ENCODE assay signal across 15 cellular contexts in the genomic region with DNA sequence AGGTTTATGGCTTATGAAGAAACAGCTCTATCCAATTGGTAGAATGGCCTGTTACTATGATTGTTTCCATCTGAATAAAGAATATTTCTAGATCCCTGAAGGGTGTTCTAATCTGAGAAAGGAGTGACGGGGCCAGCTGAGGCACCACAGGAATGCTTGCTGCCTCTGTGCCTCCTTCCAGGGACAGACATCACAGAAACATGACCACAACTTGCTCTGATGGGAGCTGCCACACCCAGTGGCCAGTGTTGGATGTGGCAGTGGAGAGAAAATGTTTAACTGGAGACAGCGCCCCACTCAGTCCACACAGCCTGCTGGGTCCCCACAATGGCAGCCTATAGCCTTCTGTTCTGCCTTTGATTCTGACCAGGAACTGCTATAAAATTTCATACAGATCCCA. TPM values are rescaled to one million over a fixed set of nuclear protein-coding genes. Genes with fewer than 3 reads are reported as not detected.
DNase-seq lines count a peak whose midpoint lies in the region; ATAC-seq and TF ChIP-seq lines count a peak whose summit lies in the region.
"Had no signal": no experiment of that assay in that cellular context is flagged by ENCODE, and none has a peak within 500 bp of the region (broad histone marks: within the 10 kb centered on the region; RNA-seq: fewer than 3 reads in every experiment).

No MANE protein-coding gene starts in this region.

- H3K27me3 ChIP-seq in skeletal muscle tissue (ENCODE audit: control insufficient read depth in 3 of 3, insufficient read depth in 3 of 3, low read length in 3 of 3) (no peaks in the 10 kb centered on the region), PC-9 (ENCODE audit: insufficient read depth, low read depth) (no peaks in the 10 kb centered on the region)
- H3K27me3 ChIP-seq: dorsolateral prefrontal cortex had no signal

- no peak overlapping the region for H3K4me3 ChIP-seq in NB4 (ENCODE audit: low read depth, low read length)
- no peak overlapping the region for H3K4me3 ChIP-seq in coronary artery
- no peak overlapping the region for H3K4me3 ChIP-seq in skeletal muscle tissue (ENCODE audit: low read length in 3 of 3)
- no peak overlapping the region for H3K4me3 ChIP-seq in PC-9
- H3K4me3 ChIP-seq: dorsolateral prefrontal cortex had no signal

- H4K20me1 ChIP-seq in PC-9 (ENCODE audit: insufficient read depth) = no peaks in the 10 kb centered on the region

- no peak for TF ChIP-seq POLR2A in NB4 (IDR thresholded peaks at IDR 0.05; ENCODE audit: extremely low read depth, insufficient read length)

- no TSS peak for BruUV-seq in PC-9 (replicated peaks; lab: Mats Ljungman, UMichigan)

- peak overlapping the region in 1 of 3 donors; percentile 18 for H3K9ac ChIP-seq in skeletal muscle tissue (ENCODE audit: low read depth in 1 of 3, low read length in 3 of 3)

- intact Hi-C loops in PC-9 (cut with micrococcal nuclease; ENCODE audit: unreplicated experiment) = no loop called here

- TF ChIP-seq CTCF in GM12872 (IDR thresholded peaks at IDR 0.05; ENCODE audit: insufficient read depth, low read depth, low read length) (0 out of 3 replicates have a peak, but pooled peaks have one; percentile 16), NB4 (IDR thresholded peaks at IDR 0.05; ENCODE audit: low read depth, low read length) (peak; percentile 19), coronary artery (IDR thresholded peaks at IDR 0.05) (no peak), PC-9 (conservative IDR thresholded peaks at IDR 0.05) (no peak)

- CTCF ChIA-PET in PC-9 (lab: Charles Lee) = no interaction called here

- H3K9me3 ChIP-seq in skeletal muscle tissue (ENCODE audit: control insufficient read depth in 3 of 3, low read length in 3 of 3) = no peaks in the 10 kb centered on the region
- no peaks in the 10 kb centered on the region for H3K9me3 ChIP-seq in PC-9 (ENCODE audit: insufficient read depth, low read depth)

- H3K27ac ChIP-seq in coronary artery = peak overlapping the region; percentile 93 to 95
- H3K27ac ChIP-seq in skeletal muscle tissue (ENCODE audit: low read depth, low read length) = peak overlapping the region; percentile 77
- no peak overlapping the region for H3K27ac ChIP-seq in PC-9
- H3K27ac ChIP-seq: dorsolateral prefrontal cortex had no signal

- H3K4me1 ChIP-seq in skeletal muscle tissue (ENCODE audit: control insufficient read depth in 3 of 3, insufficient read depth in 3 of 3, low read length in 3 of 3) (peaks cover 46 to 65% (median 46%) of the 10 kb centered on the region in 3 donors), PC-9 (replicated peaks; ENCODE audit: insufficient read depth) (no peaks in the 10 kb centered on the region)

- no peak overlapping the region for H2AFZ ChIP-seq in PC-9

- no peak overlapping the region for H3K4me2 ChIP-seq in PC-9

- no peak for DNase-seq in NB4 (ENCODE audit: low read depth)
- peak; percentile 82 for DNase-seq in coronary artery (ENCODE audit: low spot score)
- DNase-seq in amygdala (lab: John Stamatoyannopoulos, UW) = no peak
- no peak for DNase-seq in PC-9
- DNase-seq: activated CD4-positive, alpha-beta T cell treated with anti-CD3 and anti-CD28 coated beads for 36 hours; activated T-cell treated with anti-CD3 and anti-CD28 coated beads, Interleukin-2, amount 50 U/mL, for 48 hours; amniotic stem cell; dorsolateral prefrontal cortex; immature natural killer cell; NCI-H1417; small intestine had no signal

- no peak for ATAC-seq in HG02588 (IDR thresholded peaks at IDR 0.05; ENCODE audit: unreplicated experiment)
- ATAC-seq: activated CD4-positive, alpha-beta T cell treated with anti-CD3 and anti-CD28 coated beads for 36 hours had no signal

- peaks cover 0 to 6% (median 3%) of the 10 kb centered on the region in 3 donors for H3K36me3 ChIP-seq in skeletal muscle tissue (ENCODE audit: control insufficient read depth in 3 of 3, insufficient read depth in 3 of 3, low read length in 3 of 3)
- H3K36me3 ChIP-seq in PC-9 (ENCODE audit: low read depth) = no peaks in the 10 kb centered on the region

- no peaks in the 10 kb centered on the region for H3F3A ChIP-seq in PC-9 (ENCODE audit: insufficient read depth, low read depth)

- POLR2A ChIA-PET in PC-9 (lab: Charles Lee; ENCODE audit: unreplicated experiment) = no interaction called here

- no peaks in the 10 kb centered on the region for H3K9me2 ChIP-seq in PC-9 (ENCODE audit: insufficient read depth)

- H3K79me2 ChIP-seq in PC-9 (ENCODE audit: low read depth) = no peaks in the 10 kb centered on the region

RNA-seq across cellular contexts. Expression of a gene that starts 38.6 kb away (rescaled TPM):
- total RNA-seq in skeletal muscle tissue (8.4 TPM), PC-9 (2021) (25.5 and 30.6 TPM in 2 replicates)

RNA-seq across cellular contexts. Expression of a gene that starts 51.8 kb away (rescaled TPM):
- 2.1 TPM for total RNA-seq in skeletal muscle tissue
- 3.2 and 4.1 TPM in 2 replicates for total RNA-seq in PC-9 (2021)
- total RNA-seq: NCI-H460 had no signal

Comparison
In these comparisons a context has a peak if more than half of its experiments do, and no peak if none do; other contexts are left out.
1. CTCF ChIP-seq: peak in GM12872 (single experiment) and NB4 (single experiment); none in coronary artery (single experiment) and PC-9 (single experiment).